18 cellular contexts compared by ENCODE assay signal in the genomic region with DNA sequence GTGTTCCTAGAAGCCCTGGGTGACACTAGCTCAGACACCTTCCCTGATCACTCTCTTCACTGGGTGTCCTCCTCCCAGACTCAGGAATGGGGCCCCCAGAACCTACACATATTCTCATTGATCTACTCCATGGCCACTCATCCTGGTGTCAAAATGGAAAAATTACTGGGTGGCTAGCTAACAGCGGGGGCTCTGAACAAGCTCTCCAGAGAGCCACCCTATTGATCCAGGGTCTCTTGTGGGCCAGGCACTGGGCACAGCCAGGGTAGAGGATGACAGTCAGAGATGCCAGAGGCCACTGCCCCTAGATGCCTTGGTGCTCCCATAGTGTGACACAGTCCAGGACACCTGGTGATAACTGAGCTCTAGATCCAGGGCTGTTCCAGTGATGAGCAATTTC.
DNase-seq lines count a peak whose midpoint lies in the region; ATAC-seq and TF ChIP-seq lines count a peak whose summit lies in the region.
"Had no signal": no experiment of that assay in that cellular context is flagged by ENCODE, and none has a peak within 500 bp of the region (broad histone marks: within the 10 kb centered on the region; RNA-seq: fewer than 3 reads in every experiment).

No MANE protein-coding gene starts in this region.

- POLR2A ChIA-PET in MCF 10A (lab: Yijun Ruan, JAX): interaction anchor here (0.6 kb wide), 1 partner anchor 696 kb away, joined by 3 read pairs; no protein-coding TSS in a partner anchor

- H3K27me3 Mint-ChIP-seq in MCF 10A (ENCODE audit: insufficient read depth, unreplicated experiment): no peaks in the 10 kb centered on the region
- no peaks in the 10 kb centered on the region for H3K27me3 Mint-ChIP-seq in dendritic cell treated with granulocyte-macrophage colony-stimulating factor and Interleukin-4, amounts not matched to agents 40 ng/mL and 50 ng/mL, for 4 days
- H3K27me3 Mint-ChIP-seq: B cell had no signal

- peak overlapping the region; percentile 50 for H3K27ac Mint-ChIP-seq in MCF 10A (ENCODE audit: low read depth, unreplicated experiment)
- H3K27ac Mint-ChIP-seq in dendritic cell treated with granulocyte-macrophage colony-stimulating factor and Interleukin-4, amounts not matched to agents 40 ng/mL and 50 ng/mL, for 4 days: peak overlapping the region; percentile 1
- H3K27ac Mint-ChIP-seq in stimulated activated effector memory CD8-positive, alpha-beta T cell treated with anti-CD3 and anti-CD28 coated beads, Interleukin-12 subunit alpha, Interleukin-12 subunit beta, amount 100 ng/mL, for 72 hours: no peak overlapping the region
- H3K27ac Mint-ChIP-seq: B cell; CD4-positive, alpha-beta T cell; CD8-positive, alpha-beta T cell had no signal

- DNase-seq in MCF 10A (ENCODE audit: unreplicated experiment) (no peak), breast epithelium (ENCODE audit: low spot score in 2 of 2) (no peak)
- no peak for DNase-seq in stimulated activated effector memory CD8-positive, alpha-beta T cell treated with anti-CD3 and anti-CD28 coated beads, Interleukin-12 subunit alpha, Interleukin-12 subunit beta, amount 100 ng/mL, for 72 hours (ENCODE audit: low spot score in 2 of 2)
- DNase-seq: AML-193; Caco-2; Calu3; CD4-positive, alpha-beta T cell; CD8-positive, alpha-beta T cell; DMS79 treated with DMSO at 0.1 percent for 48 hours; GF-D8 had no signal

- TF ChIP-seq CTCF in MCF 10A (IDR thresholded peaks at IDR 0.05; ENCODE audit: unreplicated experiment) (no peak), breast epithelium (IDR thresholded peaks at IDR 0.05) (no peak)

- peak; percentile 6 for ATAC-seq in stimulated activated effector memory CD8-positive, alpha-beta T cell treated with anti-CD3 and anti-CD28 coated beads, Interleukin-12 subunit alpha, Interleukin-12 subunit beta, amount 100 ng/mL, for 72 hours
- no peak for ATAC-seq in GM19035 (IDR thresholded peaks at IDR 0.05; ENCODE audit: unreplicated experiment)
- no peak for ATAC-seq in HG03521 (IDR thresholded peaks at IDR 0.05; ENCODE audit: unreplicated experiment)
- ATAC-seq: A549; CD8-positive, alpha-beta T cell had no signal

- no peak overlapping the region for H3K4me3 ChIP-seq in breast epithelium
- H3K4me3 ChIP-seq: A549; BLaER1 treated with 17β-estradiol and CSF1 and Interleukin-3, amounts not matched to agents 10 nM and 100 nM had no signal

- intact Hi-C loops in MCF 10A (cut with micrococcal nuclease): loop anchor here (10.0 kb wide), 1 partner anchor 312 kb away; no protein-coding TSS in a partner anchor
- intact Hi-C loops in breast epithelium (cut with DNase I; ENCODE audit: low total_unique reads): no loop called here
- intact Hi-C loops in dendritic cell treated with granulocyte-macrophage colony-stimulating factor and Interleukin-4, amounts not matched to agents 40 ng/mL and 50 ng/mL, for 4 days (cut with micrococcal nuclease): no loop called here

- peaks cover 19% of the 10 kb centered on the region for H3K4me1 Mint-ChIP-seq in MCF 10A (ENCODE audit: insufficient read depth, unreplicated experiment)
- H3K4me1 Mint-ChIP-seq in dendritic cell treated with granulocyte-macrophage colony-stimulating factor and Interleukin-4, amounts not matched to agents 40 ng/mL and 50 ng/mL, for 4 days (ENCODE audit: low read depth): peaks cover 5% of the 10 kb centered on the region
- no peaks in the 10 kb centered on the region for H3K4me1 Mint-ChIP-seq in stimulated activated effector memory CD8-positive, alpha-beta T cell treated with anti-CD3 and anti-CD28 coated beads, Interleukin-12 subunit alpha, Interleukin-12 subunit beta, amount 100 ng/mL, for 72 hours
- H3K4me1 Mint-ChIP-seq: B cell had no signal

- no peaks in the 10 kb centered on the region for H3K4me1 ChIP-seq in breast epithelium

- CTCF ChIA-PET in MCF 10A (lab: Yijun Ruan, JAX): no interaction called here

- BruUV-seq in MCF 10A (replicated peaks; lab: Mats Ljungman, UMichigan): no TSS peak

- no peaks in the 10 kb centered on the region for H3K36me3 ChIP-seq in breast epithelium
- H3K36me3 ChIP-seq: BLaER1 treated with 17β-estradiol and CSF1 and Interleukin-3, amounts not matched to agents 10 nM and 100 nM had no signal

- no peaks in the 10 kb centered on the region for H3K9me3 ChIP-seq in breast epithelium
- H3K9me3 ChIP-seq: A549; BLaER1 treated with 17β-estradiol and CSF1 and Interleukin-3, amounts not matched to agents 10 nM and 100 nM; Caco-2 had no signal

- H3K9me3 Mint-ChIP-seq in MCF 10A (ENCODE audit: unreplicated experiment): no peaks in the 10 kb centered on the region
- no peaks in the 10 kb centered on the region for H3K9me3 Mint-ChIP-seq in dendritic cell treated with granulocyte-macrophage colony-stimulating factor and Interleukin-4, amounts not matched to agents 40 ng/mL and 50 ng/mL, for 4 days
- H3K9me3 Mint-ChIP-seq in stimulated activated effector memory CD8-positive, alpha-beta T cell treated with anti-CD3 and anti-CD28 coated beads, Interleukin-12 subunit alpha, Interleukin-12 subunit beta, amount 100 ng/mL, for 72 hours: peaks cover 9% of the 10 kb centered on the region
- H3K9me3 Mint-ChIP-seq: CD4-positive, alpha-beta T cell; CD8-positive, alpha-beta T cell had no signal

- TF ChIP-seq POLR2A in breast epithelium (IDR thresholded peaks at IDR 0.05): no peak

- no peaks in the 10 kb centered on the region for H3K36me3 Mint-ChIP-seq in MCF 10A (ENCODE audit: insufficient read depth, unreplicated experiment)
- H3K36me3 Mint-ChIP-seq in dendritic cell treated with granulocyte-macrophage colony-stimulating factor and Interleukin-4, amounts not matched to agents 40 ng/mL and 50 ng/mL, for 4 days (ENCODE audit: low read depth): no peaks in the 10 kb centered on the region
- H3K36me3 Mint-ChIP-seq in stimulated activated effector memory CD8-positive, alpha-beta T cell treated with anti-CD3 and anti-CD28 coated beads, Interleukin-12 subunit alpha, Interleukin-12 subunit beta, amount 100 ng/mL, for 72 hours: no peaks in the 10 kb centered on the region
- H3K36me3 Mint-ChIP-seq: CD8-positive, alpha-beta T cell had no signal

- no peaks in the 10 kb centered on the region for H3K27me3 ChIP-seq in breast epithelium
- H3K27me3 ChIP-seq: BLaER1 treated with 17β-estradiol and CSF1 and Interleukin-3, amounts not matched to agents 10 nM and 100 nM had no signal

- H3K27ac ChIP-seq in breast epithelium: no peak overlapping the region
- H3K27ac ChIP-seq: 22Rv1; A549; BLaER1 treated with 17β-estradiol and CSF1 and Interleukin-3, amounts not matched to agents 10 nM and 100 nM; C4-2B had no signal

- H3K4me3 Mint-ChIP-seq in MCF 10A (ENCODE audit: unreplicated experiment): no peak overlapping the region
- no peak overlapping the region for H3K4me3 Mint-ChIP-seq in dendritic cell treated with granulocyte-macrophage colony-stimulating factor and Interleukin-4, amounts not matched to agents 40 ng/mL and 50 ng/mL, for 4 days
- H3K4me3 Mint-ChIP-seq in stimulated activated effector memory CD8-positive, alpha-beta T cell treated with anti-CD3 and anti-CD28 coated beads, Interleukin-12 subunit alpha, Interleukin-12 subunit beta, amount 100 ng/mL, for 72 hours: no peak overlapping the region
- H3K4me3 Mint-ChIP-seq: B cell; CD4-positive, alpha-beta T cell; CD8-positive, alpha-beta T cell had no signal
